In the genomic region with DNA sequence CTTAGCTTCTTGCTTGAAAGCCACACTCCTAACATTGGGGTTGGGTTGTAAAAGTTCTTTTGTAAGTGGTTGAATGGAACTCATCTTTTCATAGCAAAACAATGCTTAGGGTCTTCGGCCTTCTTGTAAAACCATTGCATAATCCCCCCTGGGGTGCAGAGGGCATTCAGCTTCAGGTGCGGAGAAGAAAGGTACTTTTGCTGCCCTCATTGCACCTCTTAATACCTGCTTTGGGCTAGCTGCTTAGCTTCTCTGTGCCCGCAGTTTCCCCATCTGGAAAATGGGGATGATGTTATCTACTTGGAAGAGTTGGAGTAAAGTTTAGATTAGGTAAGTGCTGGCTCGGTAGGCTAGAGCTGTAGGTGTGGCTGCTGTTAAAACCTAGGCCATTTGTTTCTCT, we compare ENCODE assay signal across 2 cellular contexts.
TF ChIP-seq lines count a peak whose summit lies in the region.

No MANE protein-coding gene starts in this region.

TF ChIP-seq in SK-N-SH, 30 proteins besides CTCF, POLR2A, EP300 and RAD21:
- TF ChIP-seq, protein P1, sequence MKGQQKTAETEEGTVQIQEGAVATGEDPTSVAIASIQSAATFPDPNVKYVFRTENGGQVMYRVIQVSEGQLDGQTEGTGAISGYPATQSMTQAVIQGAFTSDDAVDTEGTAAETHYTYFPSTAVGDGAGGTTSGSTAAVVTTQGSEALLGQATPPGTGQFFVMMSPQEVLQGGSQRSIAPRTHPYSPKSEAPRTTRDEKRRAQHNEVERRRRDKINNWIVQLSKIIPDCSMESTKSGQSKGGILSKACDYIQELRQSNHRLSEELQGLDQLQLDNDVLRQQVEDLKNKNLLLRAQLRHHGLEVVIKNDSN (IDR thresholded peaks at IDR 0.05; ENCODE audit: borderline replicate concordance, low read depth), result no peak

TF ChIP-seq in SK-N-SH treated with all-trans-retinoic acid at 6 μM for 48 hours, 23 proteins besides CTCF, POLR2A, EP300 and RAD21:
- TF ChIP-seq ISL1 (CRISPR knock-in tag; IDR thresholded peaks at IDR 0.05), result no peak
- TF ChIP-seq ZC3H10 (CRISPR knock-in tag; IDR thresholded peaks at IDR 0.05), result no peak
- TF ChIP-seq SNAI2 (CRISPR knock-in tag; IDR thresholded peaks at IDR 0.05), result no peak
- no peak for TF ChIP-seq OSR1 (CRISPR knock-in tag; IDR thresholded peaks at IDR 0.05)
- TF ChIP-seq PPARA (CRISPR knock-in tag; IDR thresholded peaks at IDR 0.05; ENCODE audit: borderline replicate concordance), result no peak
- no peak for TF ChIP-seq TCF4 (CRISPR knock-in tag; IDR thresholded peaks at IDR 0.05; ENCODE audit: borderline replicate concordance)
- TF ChIP-seq, protein P2, sequence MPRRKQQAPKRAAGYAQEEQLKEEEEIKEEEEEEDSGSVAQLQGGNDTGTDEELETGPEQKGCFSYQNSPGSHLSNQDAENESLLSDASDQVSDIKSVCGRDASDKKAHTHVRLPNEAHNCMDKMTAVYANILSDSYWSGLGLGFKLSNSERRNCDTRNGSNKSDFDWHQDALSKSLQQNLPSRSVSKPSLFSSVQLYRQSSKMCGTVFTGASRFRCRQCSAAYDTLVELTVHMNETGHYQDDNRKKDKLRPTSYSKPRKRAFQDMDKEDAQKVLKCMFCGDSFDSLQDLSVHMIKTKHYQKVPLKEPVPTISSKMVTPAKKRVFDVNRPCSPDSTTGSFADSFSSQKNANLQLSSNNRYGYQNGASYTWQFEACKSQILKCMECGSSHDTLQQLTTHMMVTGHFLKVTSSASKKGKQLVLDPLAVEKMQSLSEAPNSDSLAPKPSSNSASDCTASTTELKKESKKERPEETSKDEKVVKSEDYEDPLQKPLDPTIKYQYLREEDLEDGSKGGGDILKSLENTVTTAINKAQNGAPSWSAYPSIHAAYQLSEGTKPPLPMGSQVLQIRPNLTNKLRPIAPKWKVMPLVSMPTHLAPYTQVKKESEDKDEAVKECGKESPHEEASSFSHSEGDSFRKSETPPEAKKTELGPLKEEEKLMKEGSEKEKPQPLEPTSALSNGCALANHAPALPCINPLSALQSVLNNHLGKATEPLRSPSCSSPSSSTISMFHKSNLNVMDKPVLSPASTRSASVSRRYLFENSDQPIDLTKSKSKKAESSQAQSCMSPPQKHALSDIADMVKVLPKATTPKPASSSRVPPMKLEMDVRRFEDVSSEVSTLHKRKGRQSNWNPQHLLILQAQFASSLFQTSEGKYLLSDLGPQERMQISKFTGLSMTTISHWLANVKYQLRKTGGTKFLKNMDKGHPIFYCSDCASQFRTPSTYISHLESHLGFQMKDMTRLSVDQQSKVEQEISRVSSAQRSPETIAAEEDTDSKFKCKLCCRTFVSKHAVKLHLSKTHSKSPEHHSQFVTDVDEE (CRISPR knock-in tag; IDR thresholded peaks at IDR 0.05), result no peak
- no peak for TF ChIP-seq ZFP3 (CRISPR knock-in tag; IDR thresholded peaks at IDR 0.05)
- no peak for TF ChIP-seq ZFP30 (CRISPR knock-in tag; IDR thresholded peaks at IDR 0.05)
- no peak for TF ChIP-seq CSDC2 (CRISPR knock-in tag; IDR thresholded peaks at IDR 0.05)
